Comparison of ENCODE assay signal across 24 cellular contexts in the genomic region with DNA sequence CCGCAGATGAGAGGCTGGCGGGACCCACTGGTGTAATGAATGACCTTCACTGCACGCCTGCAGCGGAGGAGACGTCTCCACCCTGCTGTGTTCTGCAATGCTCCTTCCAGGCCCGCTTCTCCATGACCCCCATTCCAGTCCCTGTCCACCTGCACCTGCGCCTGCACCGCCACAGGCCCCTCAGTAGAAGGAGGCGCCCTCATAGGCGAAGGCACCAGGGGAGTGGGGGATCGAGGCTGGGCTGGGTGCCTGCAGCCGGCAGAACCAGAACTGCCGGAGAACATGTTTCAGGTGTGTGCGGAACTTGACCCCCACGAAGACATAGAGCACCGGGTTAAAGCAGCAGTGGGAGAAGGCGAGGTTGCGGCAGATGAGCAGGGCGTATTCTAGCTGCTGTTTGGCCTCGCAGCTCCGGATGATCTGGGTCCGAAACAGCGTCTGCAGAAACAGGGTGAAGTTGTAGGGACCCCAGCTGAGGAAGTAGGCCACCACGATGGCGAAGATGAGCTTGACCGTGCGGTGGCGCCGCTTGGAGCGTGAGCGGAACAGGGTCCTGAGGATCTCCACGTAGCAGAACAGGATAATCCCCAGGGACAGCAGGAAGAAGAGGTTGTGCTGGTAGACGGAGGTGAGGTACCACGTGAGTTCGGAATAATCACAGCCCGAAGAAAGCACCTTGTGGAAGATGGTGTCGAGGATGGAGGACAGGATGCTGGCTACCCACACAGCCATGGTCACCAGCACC. TPM values are rescaled to one million over a fixed set of nuclear protein-coding genes. Genes with fewer than 3 reads are reported as not detected.
A peak's percentile ranks its signal among the peaks of the same experiment; 100 is the strongest.
DNase-seq lines count a peak whose midpoint lies in the region; ATAC-seq lines count a peak whose summit lies in the region.
"Had no signal": no experiment of that assay in that cellular context is flagged by ENCODE, and none has a peak within 500 bp of the region (broad histone marks: within the 10 kb centered on the region; RNA-seq: fewer than 3 reads in every experiment).

No MANE protein-coding gene starts in this region.

- H2AFZ ChIP-seq in trophoblast cell (ENCODE audit: insufficient read depth, low read length, poor library complexity): no peak overlapping the region

- H3K79me2 ChIP-seq in trophoblast cell (ENCODE audit: control insufficient read depth, insufficient read depth, low read length, poor library complexity): no peaks in the 10 kb centered on the region

- H2BK12ac ChIP-seq in trophoblast cell (ENCODE audit: low read length): no peak overlapping the region

- no peak overlapping the region for H3K18ac ChIP-seq in trophoblast cell (ENCODE audit: low read length)

- no peak overlapping the region for H2BK120ac ChIP-seq in trophoblast cell (ENCODE audit: insufficient read depth, low read length, poor library complexity)

- no peak overlapping the region for H3K4me3 Mint-ChIP-seq in T-helper 2 cell treated with Interferon-gamma antibody and Interleukin-4, amounts not matched to agents 5 μg/mL and 100 μg/mL, for 36 hours
- H3K4me3 Mint-ChIP-seq in activated naive CD8-positive, alpha-beta T cell treated with anti-CD3 and anti-CD28 coated beads, Interleukin-2, amount 10 ng/mL, durations not matched to agents 7 days and 5 days: no peak overlapping the region
- no peak overlapping the region for H3K4me3 Mint-ChIP-seq in activated naive CD8-positive, alpha-beta T cell treated with anti-CD3 and anti-CD28 coated beads for 36 hours
- no peak overlapping the region for H3K4me3 Mint-ChIP-seq in activated T-helper 17 cell treated with anti-CD3 and anti-CD28 coated beads, Interleukin-2, amount 50 U/mL, for 72 hours
- H3K4me3 Mint-ChIP-seq: CD4-positive, alpha-beta T cell; HFFc6 had no signal

- H3K4me1 Mint-ChIP-seq in T-helper 2 cell treated with Interferon-gamma antibody and Interleukin-4, amounts not matched to agents 5 μg/mL and 100 μg/mL, for 36 hours (ENCODE audit: low read depth): peaks cover 5% of the 10 kb centered on the region
- peaks cover 11% of the 10 kb centered on the region for H3K4me1 Mint-ChIP-seq in activated naive CD8-positive, alpha-beta T cell treated with anti-CD3 and anti-CD28 coated beads, Interleukin-2, amount 10 ng/mL, durations not matched to agents 7 days and 5 days
- H3K4me1 Mint-ChIP-seq in activated naive CD8-positive, alpha-beta T cell treated with anti-CD3 and anti-CD28 coated beads for 36 hours: peaks cover 27% of the 10 kb centered on the region
- H3K4me1 Mint-ChIP-seq in activated T-helper 17 cell treated with anti-CD3 and anti-CD28 coated beads, Interleukin-2, amount 50 U/mL, for 72 hours: peaks cover 11% of the 10 kb centered on the region

- no peaks in the 10 kb centered on the region for H3K79me1 ChIP-seq in trophoblast cell (ENCODE audit: low read length)

- no peak overlapping the region for H4K12ac ChIP-seq in trophoblast cell (ENCODE audit: low read depth, low read length)

- H3K4me3 ChIP-seq in trophoblast cell (ENCODE audit: low read depth, low read length): peak overlapping the region; percentile 6
- H3K4me3 ChIP-seq: A549 had no signal

- intact Hi-C loops in Right ventricle myocardium inferior (cut with DNase I): no loop called here

- no peak overlapping the region for H3K27ac Mint-ChIP-seq in T-helper 2 cell treated with Interferon-gamma antibody and Interleukin-4, amounts not matched to agents 5 μg/mL and 100 μg/mL, for 36 hours
- peak overlapping the region; percentile 36 for H3K27ac Mint-ChIP-seq in activated naive CD8-positive, alpha-beta T cell treated with anti-CD3 and anti-CD28 coated beads, Interleukin-2, amount 10 ng/mL, durations not matched to agents 7 days and 5 days
- no peak overlapping the region for H3K27ac Mint-ChIP-seq in activated naive CD8-positive, alpha-beta T cell treated with anti-CD3 and anti-CD28 coated beads for 36 hours
- no peak overlapping the region for H3K27ac Mint-ChIP-seq in activated T-helper 17 cell treated with anti-CD3 and anti-CD28 coated beads, Interleukin-2, amount 50 U/mL, for 72 hours
- H3K27ac Mint-ChIP-seq: CD4-positive, alpha-beta T cell; HFFc6 had no signal

- no peak overlapping the region for H3K14ac ChIP-seq in trophoblast cell (ENCODE audit: low read length)

- no peak overlapping the region for H4K8ac ChIP-seq in trophoblast cell (ENCODE audit: low read depth, low read length)

- no peak overlapping the region for H3K23ac ChIP-seq in trophoblast cell (ENCODE audit: low read length)

- H3K4me1 ChIP-seq in trophoblast cell (ENCODE audit: control insufficient read depth in 1 of 2, insufficient read depth in 2 of 2, low read length in 2 of 2): peaks cover 2 to 4% of the 10 kb centered on the region in 2 experiments
- H3K4me1 ChIP-seq: A549, Caco-2 had no signal

- ATAC-seq in activated naive CD8-positive, alpha-beta T cell treated with anti-CD3 and anti-CD28 coated beads, Interleukin-2, amount 10 ng/mL, durations not matched to agents 7 days and 5 days (ENCODE audit: low read depth): no peak
- ATAC-seq in activated T-helper 17 cell treated with anti-CD3 and anti-CD28 coated beads, Interleukin-2, amount 50 U/mL, for 72 hours (replicated peaks): no peak
- ATAC-seq in Right ventricle myocardium inferior: no peak
- ATAC-seq: A549, HCT116 had no signal

- H3K4me2 ChIP-seq in trophoblast cell (ENCODE audit: low read length): no peak overlapping the region
- H3K4me2 ChIP-seq: A549 had no signal

- H3K36me3 ChIP-seq in trophoblast cell (ENCODE audit: control insufficient read depth in 1 of 2, insufficient read depth in 2 of 2, low read length in 2 of 2): peaks cover 6 to 13% of the 10 kb centered on the region in 2 experiments

- H3K36me3 Mint-ChIP-seq in T-helper 2 cell treated with Interferon-gamma antibody and Interleukin-4, amounts not matched to agents 5 μg/mL and 100 μg/mL, for 36 hours (ENCODE audit: low read depth): no peaks in the 10 kb centered on the region
- H3K36me3 Mint-ChIP-seq in activated naive CD8-positive, alpha-beta T cell treated with anti-CD3 and anti-CD28 coated beads, Interleukin-2, amount 10 ng/mL, durations not matched to agents 7 days and 5 days: peaks cover 13% of the 10 kb centered on the region
- H3K36me3 Mint-ChIP-seq in activated naive CD8-positive, alpha-beta T cell treated with anti-CD3 and anti-CD28 coated beads for 36 hours: no peaks in the 10 kb centered on the region
- no peaks in the 10 kb centered on the region for H3K36me3 Mint-ChIP-seq in activated T-helper 17 cell treated with anti-CD3 and anti-CD28 coated beads, Interleukin-2, amount 50 U/mL, for 72 hours (ENCODE audit: low read depth)

- no peak overlapping the region for H3K27ac ChIP-seq in trophoblast cell (ENCODE audit: low read depth, low read length)
- H3K27ac ChIP-seq: 22Rv1, A549, C4-2B, HL-60 had no signal

- no CpG with 5 or more reads among the region's 37 CpGs for WGBS in trophoblast cell (ENCODE audit: extremely low coverage, insufficient coverage, insufficient read length)

- H3K27me3 ChIP-seq in trophoblast cell (ENCODE audit: insufficient read depth, low read length): no peaks in the 10 kb centered on the region

- DNase-seq in T-helper 2 cell treated with Interferon-gamma antibody and Interleukin-4, amounts not matched to agents 5 μg/mL and 100 μg/mL, for 36 hours (ENCODE audit: low spot score): peak; percentile 0
- DNase-seq in T-helper 2 cell (no peak), trophoblast cell (no peak), cortex of kidney (lab: John Stamatoyannopoulos, UW) (no peak), Right ventricle myocardium inferior (ENCODE audit: missing footprints) (no peak)
- DNase-seq in activated naive CD8-positive, alpha-beta T cell treated with anti-CD3 and anti-CD28 coated beads, Interleukin-2, amount 10 ng/mL, durations not matched to agents 7 days and 5 days: no peak
- DNase-seq in activated naive CD8-positive, alpha-beta T cell treated with anti-CD3 and anti-CD28 coated beads for 36 hours: no peak
- DNase-seq: AML-193; Caco-2; CD4-positive, alpha-beta T cell; DMS79; GF-D8; GOT3; H7; HFFc6 had no signal

- no peaks in the 10 kb centered on the region for H3K9me3 Mint-ChIP-seq in T-helper 2 cell treated with Interferon-gamma antibody and Interleukin-4, amounts not matched to agents 5 μg/mL and 100 μg/mL, for 36 hours
- no peaks in the 10 kb centered on the region for H3K9me3 Mint-ChIP-seq in activated naive CD8-positive, alpha-beta T cell treated with anti-CD3 and anti-CD28 coated beads, Interleukin-2, amount 10 ng/mL, durations not matched to agents 7 days and 5 days
- peaks cover 2% of the 10 kb centered on the region for H3K9me3 Mint-ChIP-seq in activated naive CD8-positive, alpha-beta T cell treated with anti-CD3 and anti-CD28 coated beads for 36 hours
- H3K9me3 Mint-ChIP-seq in activated T-helper 17 cell treated with anti-CD3 and anti-CD28 coated beads, Interleukin-2, amount 50 U/mL, for 72 hours: no peaks in the 10 kb centered on the region
- H3K9me3 Mint-ChIP-seq: CD4-positive, alpha-beta T cell; HFFc6 had no signal

- no peak overlapping the region for H3K4ac ChIP-seq in trophoblast cell (ENCODE audit: low read depth, low read length)

- H3K9me3 ChIP-seq in trophoblast cell (ENCODE audit: insufficient read depth, low read depth, low read length): peaks cover 10% of the 10 kb centered on the region
- H3K9me3 ChIP-seq: A549, Caco-2 had no signal

- no peak overlapping the region for H2BK5ac ChIP-seq in trophoblast cell (ENCODE audit: low read depth, low read length, poor library complexity)

- H3K9ac ChIP-seq in trophoblast cell (ENCODE audit: low read length): no peak overlapping the region

- peaks cover 9% of the 10 kb centered on the region for H3K27me3 Mint-ChIP-seq in T-helper 2 cell treated with Interferon-gamma antibody and Interleukin-4, amounts not matched to agents 5 μg/mL and 100 μg/mL, for 36 hours (ENCODE audit: low read depth)
- peaks cover 4% of the 10 kb centered on the region for H3K27me3 Mint-ChIP-seq in activated naive CD8-positive, alpha-beta T cell treated with anti-CD3 and anti-CD28 coated beads, Interleukin-2, amount 10 ng/mL, durations not matched to agents 7 days and 5 days
- peaks cover 4% of the 10 kb centered on the region for H3K27me3 Mint-ChIP-seq in activated naive CD8-positive, alpha-beta T cell treated with anti-CD3 and anti-CD28 coated beads for 36 hours
- H3K27me3 Mint-ChIP-seq in activated T-helper 17 cell treated with anti-CD3 and anti-CD28 coated beads, Interleukin-2, amount 50 U/mL, for 72 hours: no peaks in the 10 kb centered on the region

- no peak overlapping the region for H4K91ac ChIP-seq in trophoblast cell (ENCODE audit: low read depth, low read length)

- H2AK5ac ChIP-seq in trophoblast cell (ENCODE audit: low read length): no peak overlapping the region

- POLR2A ChIA-PET in activated naive CD8-positive, alpha-beta T cell treated with anti-CD3 and anti-CD28 coated beads, Interleukin-2, amount 10 ng/mL, durations not matched to agents 7 days and 5 days (lab: Charles Lee): no interaction called here

RNA-seq across cellular contexts. Expression of a gene that starts 6.3 kb away (rescaled TPM):
- not detected for total RNA-seq in activated naive CD8-positive, alpha-beta T cell treated with anti-CD3 and anti-CD28 coated beads, Interleukin-2, amount 10 ng/mL, durations not matched to agents 7 days and 5 days
- total RNA-seq in activated naive CD8-positive, alpha-beta T cell treated with anti-CD3 and anti-CD28 coated beads for 36 hours: not detected
- 27.3 and 34.3 TPM in 2 replicates for polyA plus RNA-seq in trophoblast cell (2013)
- total RNA-seq in activated T-helper 17 cell treated with anti-CD3 and anti-CD28 coated beads, Interleukin-2, amount 50 U/mL, for 72 hours: under 1 TPM; 0.04 to 0.05 TPM
- total RNA-seq in Right ventricle myocardium inferior: not detected
- total RNA-seq: Caco-2, Daoy, H7, HFFc6, HT1080 had no signal
- polyA plus RNA-seq: A549, BJ had no signal

RNA-seq across cellular contexts. Expression of a gene that starts 25.3 kb away (rescaled TPM):
- 10 to 100 TPM; 37.9 to 39.1 TPM for total RNA-seq in activated naive CD8-positive, alpha-beta T cell treated with anti-CD3 and anti-CD28 coated beads, Interleukin-2, amount 10 ng/mL, durations not matched to agents 7 days and 5 days
- 10 to 100 TPM in 1 of 2 experiments, 1 to 10 TPM in 1; 9.4 to 10.2 TPM for total RNA-seq in activated naive CD8-positive, alpha-beta T cell treated with anti-CD3 and anti-CD28 coated beads for 36 hours
- polyA plus RNA-seq in trophoblast cell (2013): 8.1 and 8.2 TPM in 2 replicates
- total RNA-seq in activated T-helper 17 cell treated with anti-CD3 and anti-CD28 coated beads, Interleukin-2, amount 50 U/mL, for 72 hours: 10 to 100 TPM; 15.5 to 26.2 TPM
- 107 TPM for total RNA-seq in Right ventricle myocardium inferior
